21 cellular contexts compared by ENCODE assay signal in genomic region chr6:64250126-64250525, GRCh38.
DNase-seq lines count a peak whose midpoint lies in the region; ATAC-seq and TF ChIP-seq lines count a peak whose summit lies in the region.
"Had no signal": no experiment of that assay in that cellular context is flagged by ENCODE, and none has a peak within 500 bp of the region (broad histone marks: within the 10 kb centered on the region; RNA-seq: fewer than 3 reads in every experiment).

No MANE protein-coding gene starts in this region.

- H3K9me3 ChIP-seq in PC-3 (ENCODE audit: low read length): no peaks in the 10 kb centered on the region
- H3K9me3 ChIP-seq: left lung had no signal

- H3K4me2 ChIP-seq in PC-3 (ENCODE audit: low read length): peak overlapping the region; percentile 28

- TF ChIP-seq CTCF in PC-3 (conservative IDR thresholded peaks at IDR 0.05; ENCODE audit: low read depth, low read length): 0 out of 2 replicates have a peak, but pooled peaks have one; percentile 25
- peak; percentile 25 for TF ChIP-seq CTCF in progenitor cell of endocrine pancreas (IDR thresholded peaks at IDR 0.05; ENCODE audit: unreplicated experiment)

- H2AFZ ChIP-seq in PC-3 (ENCODE audit: low read length): no peak overlapping the region

- H3K4me3 Mint-ChIP-seq in progenitor cell of endocrine pancreas (ENCODE audit: low read depth): no peak overlapping the region
- H3K4me3 Mint-ChIP-seq: CD8-positive, alpha-beta memory T cell; IgD-negative memory B cell; nephron progenitor cell had no signal

- peaks cover 57% of the 10 kb centered on the region for H3K4me1 ChIP-seq in PC-3 (ENCODE audit: insufficient read depth, low read length)
- H3K4me1 ChIP-seq: left lung had no signal

- no peaks in the 10 kb centered on the region for H3K27me3 Mint-ChIP-seq in progenitor cell of endocrine pancreas
- H3K27me3 Mint-ChIP-seq: CD8-positive, alpha-beta memory T cell; IgD-negative memory B cell had no signal

- H3K79me2 ChIP-seq in PC-3 (ENCODE audit: low read length): no peaks in the 10 kb centered on the region

- POLR2A ChIA-PET in PC-3 (lab: Charles Lee; ENCODE audit: unreplicated experiment): no interaction called here

- ATAC-seq in PC-3: no peak
- no peak for ATAC-seq in HG03432 (IDR thresholded peaks at IDR 0.05; ENCODE audit: unreplicated experiment)
- ATAC-seq: left lung had no signal

- peak; percentile 88 for DNase-seq in H4 (ENCODE audit: low spot score)
- peak; percentile 56 for DNase-seq in PC-3
- peak; percentile 1 for DNase-seq in fibroblast of gingiva (ENCODE audit: low read depth)
- DNase-seq in progenitor cell of endocrine pancreas (ENCODE audit: low spot score, unreplicated experiment): no peak
- no peak for DNase-seq in DMS53 treated with DMSO at 0.1 percent for 48 hours (lab: John Stamatoyannopoulos, UW; ENCODE audit: unreplicated experiment)
- no peak for DNase-seq in HuH-7 (ENCODE audit: low spot score)
- DNase-seq: activated CD4-positive, alpha-beta T cell treated with anti-CD3 and anti-CD28 coated beads, Interleukin-2, amount 50 U/mL, for 4 hours; activated CD8-positive, alpha-beta memory T cell treated with anti-CD3 and anti-CD28 coated beads, Interleukin-2, amount 50 U/mL, for 48 hours; activated effector memory CD4-positive, alpha-beta T cell treated with Interleukin-2 at 50 U/mL for 16 hours; CD8-positive, alpha-beta memory T cell; DMS79; left lung; NCI-H1694 treated with DMSO at 0.1 percent for 48 hours; nephron progenitor cell; SHP77; stimulated activated naive CD4-positive, alpha-beta T cell treated with Interleukin-2 at 50 U/mL for 16 hours; T-helper 2 cell; WERI-Rb-1 had no signal

- no peak overlapping the region for H3K27ac Mint-ChIP-seq in progenitor cell of endocrine pancreas
- H3K27ac Mint-ChIP-seq: CD8-positive, alpha-beta memory T cell; IgD-negative memory B cell; nephron progenitor cell had no signal

- H3K4me3 ChIP-seq in PC-3 (ENCODE audit: low read length): no peak overlapping the region
- H3K4me3 ChIP-seq: left lung, skin epidermis had no signal

- no peaks in the 10 kb centered on the region for H3K27me3 ChIP-seq in PC-3 (ENCODE audit: low read length)
- H3K27me3 ChIP-seq: left lung had no signal

- no TSS peak for BruUV-seq in PC-3 (replicated peaks; lab: Mats Ljungman, UMichigan)

- H3K4me1 Mint-ChIP-seq in progenitor cell of endocrine pancreas (ENCODE audit: low read depth): no peaks in the 10 kb centered on the region
- H3K4me1 Mint-ChIP-seq: CD8-positive, alpha-beta memory T cell; IgD-negative memory B cell; nephron progenitor cell had no signal

- no peaks in the 10 kb centered on the region for H3K36me3 Mint-ChIP-seq in progenitor cell of endocrine pancreas (ENCODE audit: insufficient read depth)
- H3K36me3 Mint-ChIP-seq: CD8-positive, alpha-beta memory T cell; IgD-negative memory B cell had no signal

- intact Hi-C loops in PC-3 (cut with micrococcal nuclease): no loop called here

- H3K9me3 Mint-ChIP-seq in progenitor cell of endocrine pancreas (ENCODE audit: low read depth): no peaks in the 10 kb centered on the region

- no peaks in the 10 kb centered on the region for H3K36me3 ChIP-seq in PC-3 (ENCODE audit: low read depth, low read length)
- H3K36me3 ChIP-seq: left lung, WERI-Rb-1 had no signal

- H3K9me2 ChIP-seq in PC-3 (replicated peaks; ENCODE audit: low read length): no peaks in the 10 kb centered on the region

- H4K20me1 ChIP-seq in PC-3 (ENCODE audit: low read length): no peaks in the 10 kb centered on the region

- peak overlapping the region; percentile 85 for H3K27ac ChIP-seq in PC-3 (ENCODE audit: low read length)
- H3K27ac ChIP-seq: left lung, skin epidermis, WERI-Rb-1 had no signal

- no peak overlapping the region for H3K9ac ChIP-seq in PC-3 (ENCODE audit: low read length)

- no peaks in the 10 kb centered on the region for H3F3A ChIP-seq in PC-3 (ENCODE audit: low read length, unreplicated experiment)

- CTCF ChIA-PET in PC-3 (lab: Charles Lee): no interaction called here

Comparison
In these comparisons a context has a peak if more than half of its experiments do, and no peak if none do; other contexts are left out.
1. DNase-seq: peak in H4 (single experiment), PC-3 (single experiment) and fibroblast of gingiva (single experiment); none in progenitor cell of endocrine pancreas (single experiment), DMS53 treated with DMSO at 0.1 percent for 48 hours (single experiment) and HuH-7 (single experiment).